ENCODE assay signal across 32 cellular contexts in genomic region chr4:81573817-81574216, GRCh38.
"Had no signal": no experiment of that assay in that cellular context is flagged by ENCODE, and none has a peak within 500 bp of the region (broad histone marks: within the 10 kb centered on the region; RNA-seq: fewer than 3 reads in every experiment).

No MANE protein-coding gene starts in this region.

- H3K36me3 Mint-ChIP-seq: activated naive CD4-positive, alpha-beta T cell treated with anti-CD3 and anti-CD28 coated beads, Interleukin-2, amount 10 ng/mL, durations not matched to agents 7 days and 5 days; activated naive CD8-positive, alpha-beta T cell; brain had no signal

- ATAC-seq: activated CD4-positive, alpha-beta T cell treated with anti-CD3 and anti-CD28 coated beads for 36 hours; activated CD4-positive, CD25-positive, alpha-beta regulatory T cell treated with anti-CD3 and anti-CD28 coated beads, Interleukin-2, amount 50 U/mL, for 24 hours; activated CD8-positive, alpha-beta T cell treated with anti-CD3 and anti-CD28 coated beads, Interleukin-2, amount 10 ng/mL, durations not matched to agents 7 days and 5 days; activated naive CD8-positive, alpha-beta T cell treated with anti-CD3 and anti-CD28 coated beads, Interleukin-2, amount 50 U/mL, for 24 hours; activated T-cell treated with anti-CD3 and anti-CD28 coated beads, Interleukin-2, amount 50 U/mL, for 4 hours; PC-3 had no signal

- H3K27me3 Mint-ChIP-seq: activated CD4-positive, alpha-beta T cell treated with anti-CD3 and anti-CD28 coated beads for 36 hours; activated naive CD4-positive, alpha-beta T cell treated with anti-CD3 and anti-CD28 coated beads, Interleukin-2, amount 10 ng/mL, durations not matched to agents 7 days and 5 days; activated naive CD8-positive, alpha-beta T cell; brain had no signal

- H3K4me3 Mint-ChIP-seq: activated CD4-positive, alpha-beta T cell treated with anti-CD3 and anti-CD28 coated beads for 36 hours; activated CD4-positive, alpha-beta T cell treated with anti-CD3 and anti-CD28 coated beads, Interleukin-2, amount 10 ng/mL, durations not matched to agents 7 days and 5 days; activated CD8-positive, alpha-beta T cell treated with anti-CD3 and anti-CD28 coated beads, Interleukin-2, amount 10 ng/mL, durations not matched to agents 7 days and 5 days; activated naive CD4-positive, alpha-beta T cell treated with anti-CD3 and anti-CD28 coated beads, Interleukin-2, amount 10 ng/mL, durations not matched to agents 7 days and 5 days; activated naive CD8-positive, alpha-beta T cell; activated naive CD8-positive, alpha-beta T cell treated with anti-CD3 and anti-CD28 coated beads, Interleukin-2, amount 50 U/mL, for 24 hours; activated T-cell treated with anti-CD3 and anti-CD28 coated beads, Interleukin-2, amount 50 U/mL, for 4 hours; activated T-helper 1 cell treated with anti-CD3 and anti-CD28 coated beads, Interleukin-12 subunit alpha, Interleukin-12 subunit beta, Interleukin-2, Interleukin-4 antibody, amounts not matched to agents 30 ng/mL and 10 ng/mL and 1 ng/mL, durations not matched to agents 14 hours and 24 hours and 36 hours; brain; T-helper 1 cell treated with Interleukin-12 subunit alpha and Interleukin-12 subunit beta and Interleukin-4 antibody, amounts not matched to agents 30 μg/mL and 1 μg/mL, for 36 hours; T-helper 2 cell treated with Interferon-gamma antibody and Interleukin-4, amounts not matched to agents 5 μg/mL and 100 μg/mL, for 36 hours had no signal

- H3K4me1 Mint-ChIP-seq: activated CD4-positive, alpha-beta T cell treated with anti-CD3 and anti-CD28 coated beads for 36 hours; activated CD4-positive, alpha-beta T cell treated with anti-CD3 and anti-CD28 coated beads, Interleukin-2, amount 10 ng/mL, durations not matched to agents 7 days and 5 days; activated naive CD4-positive, alpha-beta T cell treated with anti-CD3 and anti-CD28 coated beads, Interleukin-2, amount 10 ng/mL, durations not matched to agents 7 days and 5 days had no signal

- H3K27ac Mint-ChIP-seq: activated CD4-positive, alpha-beta T cell treated with anti-CD3 and anti-CD28 coated beads for 36 hours; activated CD4-positive, alpha-beta T cell treated with anti-CD3 and anti-CD28 coated beads, Interleukin-2, amount 10 ng/mL, durations not matched to agents 7 days and 5 days; activated CD8-positive, alpha-beta T cell treated with anti-CD3 and anti-CD28 coated beads, Interleukin-2, amount 10 ng/mL, durations not matched to agents 7 days and 5 days; activated naive CD4-positive, alpha-beta T cell treated with anti-CD3 and anti-CD28 coated beads, Interleukin-2, amount 10 ng/mL, durations not matched to agents 7 days and 5 days; activated naive CD8-positive, alpha-beta T cell; activated naive CD8-positive, alpha-beta T cell treated with anti-CD3 and anti-CD28 coated beads, Interleukin-2, amount 50 U/mL, for 24 hours; activated T-helper 1 cell treated with anti-CD3 and anti-CD28 coated beads, Interleukin-12 subunit alpha, Interleukin-12 subunit beta, Interleukin-2, Interleukin-4 antibody, amounts not matched to agents 30 ng/mL and 10 ng/mL and 1 ng/mL, durations not matched to agents 14 hours and 24 hours and 36 hours; brain; T-helper 1 cell treated with Interleukin-12 subunit alpha and Interleukin-12 subunit beta and Interleukin-4 antibody, amounts not matched to agents 30 μg/mL and 1 μg/mL, for 36 hours; T-helper 2 cell treated with Interferon-gamma antibody and Interleukin-4, amounts not matched to agents 5 μg/mL and 100 μg/mL, for 36 hours had no signal

- H3K9me3 Mint-ChIP-seq: activated CD4-positive, alpha-beta T cell treated with anti-CD3 and anti-CD28 coated beads, Interleukin-2, amount 10 ng/mL, durations not matched to agents 7 days and 5 days; activated naive CD4-positive, alpha-beta T cell treated with anti-CD3 and anti-CD28 coated beads, Interleukin-2, amount 10 ng/mL, durations not matched to agents 7 days and 5 days; activated naive CD8-positive, alpha-beta T cell treated with anti-CD3 and anti-CD28 coated beads, Interleukin-2, amount 50 U/mL, for 24 hours; activated T-cell treated with anti-CD3 and anti-CD28 coated beads, Interleukin-2, amount 50 U/mL, for 4 hours; activated T-helper 1 cell treated with anti-CD3 and anti-CD28 coated beads, Interleukin-12 subunit alpha, Interleukin-12 subunit beta, Interleukin-2, Interleukin-4 antibody, amounts not matched to agents 30 ng/mL and 10 ng/mL and 1 ng/mL, durations not matched to agents 14 hours and 24 hours and 36 hours; T-helper 1 cell treated with Interleukin-12 subunit alpha and Interleukin-12 subunit beta and Interleukin-4 antibody, amounts not matched to agents 30 μg/mL and 1 μg/mL, for 36 hours; T-helper 2 cell treated with Interferon-gamma antibody and Interleukin-4, amounts not matched to agents 5 μg/mL and 100 μg/mL, for 36 hours had no signal

- DNase-seq: activated CD4-positive, alpha-beta T cell treated with anti-CD3 and anti-CD28 coated beads for 36 hours; activated CD4-positive, alpha-beta T cell treated with anti-CD3 and anti-CD28 coated beads, Interleukin-2, amount 10 ng/mL, durations not matched to agents 7 days and 5 days; activated CD4-positive, alpha-beta T cell treated with anti-CD3 and anti-CD28 coated beads, Interleukin-2, amount 50 U/mL, for 48 hours; activated CD8-positive, alpha-beta T cell treated with anti-CD3 and anti-CD28 coated beads, Interleukin-2, amount 10 ng/mL, durations not matched to agents 7 days and 5 days; activated gamma-delta T cell treated with Interleukin-2 at 50 U/mL for 16 hours; activated naive CD4-positive, alpha-beta T cell treated with anti-CD3 and anti-CD28 coated beads, Interleukin-2, amount 10 ng/mL, durations not matched to agents 7 days and 5 days; activated naive CD8-positive, alpha-beta T cell treated with anti-CD3 and anti-CD28 coated beads, Interleukin-2, amount 50 U/mL, for 24 hours; activated T-cell treated with anti-CD3 and anti-CD28 coated beads for 4 hours; activated T-cell treated with anti-CD3 and anti-CD28 coated beads, Interleukin-2, amount 50 U/mL, for 4 hours; anterior cingulate cortex; caudate nucleus; cerebellar nuclear complex; NCI-H1048; NCI-H1105 treated with DMSO at 0.1 percent for 48 hours; NCI-H1436; NCI-H1694; NCI-H1930; NCI-H2081 treated with DMSO at 0.1 percent for 48 hours; NCI-H226; NCI-H446 treated with DMSO at 0.1 percent for 48 hours; NCI-H524; PC-3; Peyer's patch; RPMI8226; SHP77 treated with DMSO at 0.1 percent for 48 hours; SK-N-SH had no signal
